In genomic region chr1:71080178-71080781, GRCh38 we compare ENCODE assay signal across 8 cellular contexts. TPM values are rescaled to one million over a fixed set of nuclear protein-coding genes. Genes with fewer than 3 reads are reported as not detected.
A peak's percentile ranks its signal among the peaks of the same experiment; 100 is the strongest.
DNase-seq lines count a peak whose midpoint lies in the region; ATAC-seq, FAIRE-seq and TF ChIP-seq lines count a peak whose summit lies in the region.

No MANE protein-coding gene starts in this region.

- H3K27me3 Mint-ChIP-seq in T-helper 17 cell: peaks cover 28% of the 10 kb centered on the region
- peaks cover 12 to 18% of the 10 kb centered on the region in 2 donors for H3K27me3 Mint-ChIP-seq in natural killer cell treated with Interleukin-12 subunit alpha and Interleukin-12 subunit beta and Interleukin-15 and Interleukin-18, amount 100 ng/mL, for 72 hours

- H3K36me3 ChIP-seq in BE2C (peaks cover 24% of the 10 kb centered on the region), esophagus (ENCODE audit: control insufficient read depth in 2 of 2, insufficient read depth in 2 of 2, low read length in 1 of 2) (peaks cover 2 to 6% of the 10 kb centered on the region in 2 donors)

- peaks cover 7% of the 10 kb centered on the region for H3K36me3 Mint-ChIP-seq in T-helper 17 cell (ENCODE audit: low read depth)
- H3K36me3 Mint-ChIP-seq in natural killer cell treated with Interleukin-12 subunit alpha and Interleukin-12 subunit beta and Interleukin-15 and Interleukin-18, amount 100 ng/mL, for 72 hours: peaks cover 29% of the 10 kb centered on the region

- H3K27me3 ChIP-seq in BE2C (no peaks in the 10 kb centered on the region), esophagus (ENCODE audit: control insufficient read depth in 1 of 2, insufficient read depth in 2 of 2, low read length in 2 of 2) (peaks cover 0 to 2% of the 10 kb centered on the region in 2 donors)

- 0 to 1% methylated on average over 20 of the region's 20 CpGs for WGBS in esophagus, 2 donors

- H3K4me1 Mint-ChIP-seq in T-helper 17 cell: peaks cover 17% of the 10 kb centered on the region
- peaks cover 23 to 30% of the 10 kb centered on the region in 2 donors for H3K4me1 Mint-ChIP-seq in natural killer cell treated with Interleukin-12 subunit alpha and Interleukin-12 subunit beta and Interleukin-15 and Interleukin-18, amount 100 ng/mL, for 72 hours (ENCODE audit: low read depth in 2 of 2)

- ATAC-seq in HG03354 (IDR thresholded peaks at IDR 0.05; ENCODE audit: poor library complexity, severe bottlenecking, unreplicated experiment) (peak; percentile 27), T-helper 17 cell (peak; percentile 2), HG02884 (IDR thresholded peaks at IDR 0.05; ENCODE audit: unreplicated experiment) (no peak)
- ATAC-seq in natural killer cell treated with Interleukin-12 subunit alpha and Interleukin-12 subunit beta and Interleukin-15 and Interleukin-18, amount 100 ng/mL, for 72 hours: peak; percentile 3 to 28

- H3K4me1 ChIP-seq in BE2C: no peaks in the 10 kb centered on the region
- H3K4me1 ChIP-seq in esophagus (ENCODE audit: control insufficient read depth in 2 of 2, insufficient read depth in 2 of 2, low read length in 1 of 2): peaks cover 0 to 3% of the 10 kb centered on the region in 2 donors

- no peaks in the 10 kb centered on the region for H3K9me3 Mint-ChIP-seq in natural killer cell treated with Interleukin-12 subunit alpha and Interleukin-12 subunit beta and Interleukin-15 and Interleukin-18, amount 100 ng/mL, for 72 hours

- TF ChIP-seq POLR2A in GM12891 (IDR thresholded peaks at IDR 0.05; ENCODE audit: low read depth, low read length): no peak

- peak overlapping the region; percentile 98 for H3K27ac Mint-ChIP-seq in T-helper 17 cell
- peak overlapping the region; percentile 96 to 100 for H3K27ac Mint-ChIP-seq in natural killer cell treated with Interleukin-12 subunit alpha and Interleukin-12 subunit beta and Interleukin-15 and Interleukin-18, amount 100 ng/mL, for 72 hours

- TF ChIP-seq CTCF in BE2C (IDR thresholded peaks at IDR 0.05; ENCODE audit: low read depth, low read length): no peak

- peak overlapping the region; percentile 96 for H3K4me3 Mint-ChIP-seq in T-helper 17 cell
- peak overlapping the region; percentile 99 for H3K4me3 Mint-ChIP-seq in natural killer cell treated with Interleukin-12 subunit alpha and Interleukin-12 subunit beta and Interleukin-15 and Interleukin-18, amount 100 ng/mL, for 72 hours

- no peaks in the 10 kb centered on the region for H3K9me3 ChIP-seq in BE2C
- no peaks in the 10 kb centered on the region for H3K9me3 ChIP-seq in T-helper 17 cell (ENCODE audit: control insufficient read depth, low read length, poor library complexity, severe bottlenecking)
- peaks cover 0 to 3% of the 10 kb centered on the region in 2 donors for H3K9me3 ChIP-seq in esophagus (ENCODE audit: control insufficient read depth in 2 of 2, insufficient read depth in 1 of 2, low read depth in 1 of 2, low read length in 1 of 2)

- no peak for DNase-seq in BE2C
- DNase-seq in GM12891 (ENCODE audit: insufficient read length, low spot score): no peak
- DNase-seq in T-helper 17 cell: no peak
- no peak for DNase-seq in natural killer cell treated with Interleukin-12 subunit alpha and Interleukin-12 subunit beta and Interleukin-15 and Interleukin-18, amount 100 ng/mL, for 72 hours (ENCODE audit: low spot score)
- no peak for DNase-seq in kidney tubule cell (ENCODE audit: low spot score)

- H3K4me3 ChIP-seq in BE2C (ENCODE audit: low read depth, low read length) (peak overlapping the region; percentile 96), esophagus (ENCODE audit: low read depth in 1 of 2, low read length in 2 of 2) (peak overlapping the region; percentile 70 to 100)

- FAIRE-seq in GM12891 (lab: Jason Lieb, UNC): peak; percentile 43

- H3K27ac ChIP-seq in esophagus (ENCODE audit: low read depth in 2 of 2, low read length in 1 of 2): peak overlapping the region; percentile 79 to 92

TF ChIP-seq in GM12891, 5 proteins besides CTCF, POLR2A, EP300 and RAD21:
- TF ChIP-seq SPI1 (IDR thresholded peaks at IDR 0.05; ENCODE audit: low read depth, low read length) (no peak), PAX5 (IDR thresholded peaks at IDR 0.05; ENCODE audit: insufficient read depth, low read length, severe bottlenecking) (no peak)

RNA-seq across cellular contexts. Expression of gene ZRANB2, which starts 0.6 kb away (rescaled TPM):
- polyA plus RNA-seq in BE2C (2012; ENCODE audit: insufficient read depth, insufficient read length, low read depth): 23.0 TPM
- polyA plus RNA-seq in GM12891 (2012; ENCODE audit: low read depth, missing spikeins): 70.2 TPM
- 10 to 100 TPM; 88.5 to 95.2 TPM for total RNA-seq in T-helper 17 cell
- 10 to 100 TPM; 26.6 to 29.5 TPM for polyA plus RNA-seq in esophagus
- 100 to 1,000 TPM in 1 of 2 donors, 10 to 100 TPM in 1; 96.0 to 116 TPM for total RNA-seq in natural killer cell treated with Interleukin-12 subunit alpha and Interleukin-12 subunit beta and Interleukin-15 and Interleukin-18, amount 100 ng/mL, for 72 hours

RNA-seq across cellular contexts. Expression of gene PTGER3, which starts 32.7 kb away (rescaled TPM):
- 6.9 TPM for polyA plus RNA-seq in BE2C (2012; ENCODE audit: insufficient read depth, insufficient read length, low read depth)
- polyA plus RNA-seq in GM12891 (2012; ENCODE audit: low read depth, missing spikeins): not detected
- total RNA-seq in T-helper 17 cell: under 1 TPM; 0.10 to 0.86 TPM
- polyA plus RNA-seq in esophagus: 1 to 10 TPM in 1 of 2 donors, under 1 TPM in 1; 0.29 to 1.1 TPM
- 100 to 1,000 TPM in 1 of 2 donors, 10 to 100 TPM in 1; 62.9 to 158 TPM for total RNA-seq in natural killer cell treated with Interleukin-12 subunit alpha and Interleukin-12 subunit beta and Interleukin-15 and Interleukin-18, amount 100 ng/mL, for 72 hours

Comparison
In these comparisons a context has a peak if more than half of its experiments do, and no peak if none do; other contexts are left out.
1. RNA of gene PTGER3, which starts 32.7 kb away (total RNA-seq): 62.9 to 158 TPM in natural killer cell treated with Interleukin-12 subunit alpha and Interleukin-12 subunit beta and Interleukin-15 and Interleukin-18, amount 100 ng/mL, for 72 hours; 0.10 to 0.86 TPM in T-helper 17 cell; every median in the first group is over 10 times any median in the second.